ENCODE assay signal across 9 cellular contexts in genomic region chr4:4856071-4857000, GRCh38. TPM values are rescaled to one million over a fixed set of nuclear protein-coding genes. Genes with fewer than 3 reads are reported as not detected.
DNase-seq lines count a peak whose midpoint lies in the region; ATAC-seq and TF ChIP-seq lines count a peak whose summit lies in the region.
"Had no signal": no experiment of that assay in that cellular context is flagged by ENCODE, and none has a peak within 500 bp of the region (broad histone marks: within the 10 kb centered on the region; RNA-seq: fewer than 3 reads in every experiment).

No MANE protein-coding gene starts in this region.

- H3K27me3 ChIP-seq in GM06990 (replicated peaks; ENCODE audit: control insufficient read depth, insufficient read depth, low read length) (no peaks in the 10 kb centered on the region; the same call in none of the 2 replicates), Panc1 (ENCODE audit: control insufficient read depth, insufficient read depth, low read length) (no peaks in the 10 kb centered on the region; the same call in 1 of the 2 replicates), esophagus muscularis mucosa (peaks cover 13 to 100% (median 81%) of the 10 kb centered on the region in 4 donors), psoas muscle (ENCODE audit: insufficient read depth in 3 of 3, low read length in 2 of 3) (peaks cover 0 to 100% (median 62%) of the 10 kb centered on the region in 3 donors)

- TF ChIP-seq EP300 in esophagus muscularis mucosa (IDR thresholded peaks at IDR 0.05) = no peak

- in situ Hi-C loops in Panc1 (cut with HindIII; ENCODE audit: low pct_unique_long_range_greater_than_20kb, low sequenced_read_pairs) = no loop called here

- WGBS in esophagus muscularis mucosa = 3% methylated on average over 40 of the region's 61 CpGs
- 1 to 2% (median 2%) methylated on average over 59 to 61 of the region's 61 CpGs for WGBS in psoas muscle, 3 donors

- H3K4me1 ChIP-seq in Panc1 (ENCODE audit: control insufficient read depth, insufficient read depth, low read length) (peaks cover 7% of the 10 kb centered on the region), esophagus muscularis mucosa (peaks cover 51 to 88% (median 76%) of the 10 kb centered on the region in 4 donors), psoas muscle (peaks cover 12% of the 10 kb centered on the region)

- H3K36me3 ChIP-seq in GM06990 (ENCODE audit: control insufficient read depth, insufficient read depth, low read length) (no peaks in the 10 kb centered on the region), Panc1 (ENCODE audit: control insufficient read depth, insufficient read depth, low read length) (peaks cover 2% of the 10 kb centered on the region; the same call in 1 of the 2 replicates), esophagus muscularis mucosa (no peaks in the 10 kb centered on the region), psoas muscle (ENCODE audit: insufficient read depth in 1 of 2, low read depth in 1 of 2) (no peaks in the 10 kb centered on the region)

- POLR2A ChIA-PET in Panc1 (lab: Charles Lee) = no interaction called here

- H3K4me3 ChIP-seq in GM06990 (replicated peaks; ENCODE audit: low read depth, low read length) (no peak overlapping the region; the same call in 1 of the 2 replicates), Panc1 (ENCODE audit: low read depth in 2 of 2, low read length in 2 of 2) (peak overlapping the region; percentile 38 to 63), esophagus muscularis mucosa (peak overlapping the region; percentile 18 to 45 (median 40)), psoas muscle (peak overlapping the region; percentile 55)
- H3K4me3 ChIP-seq: lung had no signal

- DNase-seq in GM06990 (ENCODE audit: extremely low read depth, insufficient read length) (peak; percentile 45), Panc1 (ENCODE audit: low read depth, low spot score) (no peak), esophagus muscularis mucosa (ENCODE audit: extremely low spot score) (no peak), psoas muscle (peak in 1 of 2 donors; percentile 19), GM19240 (ENCODE audit: insufficient read length, low spot score) (no peak), NCI-H510A treated with DMSO at 0.1 percent for 48 hours (lab: John Stamatoyannopoulos, UW) (no peak)
- DNase-seq: activated CD4-positive, alpha-beta T cell treated with anti-CD3 and anti-CD28 coated beads, Interleukin-2, amount 50 U/mL, for 4 hours had no signal

- intact Hi-C loops in Panc1 (cut with micrococcal nuclease; ENCODE audit: unreplicated experiment) (no loop called here), esophagus muscularis mucosa (cut with DNase I) (no loop called here), psoas muscle (cut with DNase I) (loop anchor here (10.0 kb wide), 2 partner anchors 302 to 362 kb away; no protein-coding TSS in a partner anchor)

- H3K27ac ChIP-seq in Panc1 (ENCODE audit: low read length) (no peak overlapping the region), esophagus muscularis mucosa (replicated peaks in 1 of 4) (no peak overlapping the region), psoas muscle (no peak overlapping the region)

- no peak for TF ChIP-seq POLR2A in esophagus muscularis mucosa (IDR thresholded peaks at IDR 0.05; ENCODE audit: low read depth)

- CTCF ChIA-PET in Panc1 (lab: Charles Lee) = no interaction called here

- H3K9me3 ChIP-seq in Panc1 (ENCODE audit: control insufficient read depth, insufficient read depth, low read depth, low read length) = no peaks in the 10 kb centered on the region
- H3K9me3 ChIP-seq in esophagus muscularis mucosa = peaks cover 0 to 5% (median 0%) of the 10 kb centered on the region in 4 donors
- no peaks in the 10 kb centered on the region for H3K9me3 ChIP-seq in psoas muscle

- TF ChIP-seq CTCF in GM06990 (IDR thresholded peaks at IDR 0.05; ENCODE audit: insufficient read depth, low read length, poor library complexity, severe bottlenecking) (no peak), Panc1 (IDR thresholded peaks at IDR 0.05) (no peak), esophagus muscularis mucosa (IDR thresholded peaks at IDR 0.05) (no peak), psoas muscle (IDR thresholded peaks at IDR 0.05) (no peak)

- BruUV-seq in Panc1 (replicated peaks; lab: Mats Ljungman, UMichigan) = no TSS peak

- no peak for ATAC-seq in Panc1
- ATAC-seq in psoas muscle = no peak
- no peak for ATAC-seq in HG03045 (IDR thresholded peaks at IDR 0.05; ENCODE audit: unreplicated experiment)

RNA-seq across cellular contexts. Expression of gene MSX1, which starts 3.1 kb away (rescaled TPM):
- total RNA-seq in Panc1 (2021; ENCODE audit: unreplicated experiment) (3.4 TPM), esophagus muscularis mucosa (1 to 10 TPM; 2.9 to 6.3 (median 4.3) TPM), psoas muscle (1 to 10 TPM; 1.4 to 3.7 (median 3.6) TPM)
- 1.6 TPM for polyA plus RNA-seq in Panc1 (2012; ENCODE audit: insufficient read length)
- polyA plus RNA-seq in psoas muscle = 1 to 10 TPM; 1.1 to 1.7 (median 1.4) TPM

Comparison
In these comparisons a context has a peak if more than half of its experiments do, and no peak if none do; other contexts are left out.
1. intact Hi-C loops: an anchor here in psoas muscle (10.0 kb wide); none called in Panc1 and esophagus muscularis mucosa.